ENCODE assay signal across 26 cellular contexts in genomic region chr6:165236326-165236725, GRCh38.
"Had no signal": no experiment of that assay in that cellular context is flagged by ENCODE, and none has a peak within 500 bp of the region (broad histone marks: within the 10 kb centered on the region; RNA-seq: fewer than 3 reads in every experiment).

No MANE protein-coding gene starts in this region.

- H3K4me1 ChIP-seq: stomach, suprapubic skin, testis, thyroid gland, tibial artery, transverse colon, upper lobe of left lung, upper lobe of right lung, uterus, vagina had no signal

- H3K4me3 ChIP-seq: stomach, suprapubic skin, testis, thoracic aorta, thyroid gland, tibial artery, tibial nerve, transverse colon, upper lobe of left lung, upper lobe of right lung, uterus, vagina had no signal

- H3K27me3 ChIP-seq: stomach, suprapubic skin, testis, thyroid gland, tibial artery, tibial nerve, transverse colon, upper lobe of left lung, upper lobe of right lung, uterus, vagina had no signal

- H3K9me3 ChIP-seq: testis, thyroid gland, uterus, vagina had no signal

- DNase-seq: stimulated activated CD4-positive, alpha-beta T cell treated with anti-CD3 and anti-CD28 coated beads, Interleukin-2, amount 100 ng/mL, for 48 hours; stimulated activated CD4-positive, alpha-beta T cell treated with anti-CD3 and anti-CD28 coated beads, Interleukin-4, amount 100 ng/mL, for 1 hour; stimulated activated CD4-positive, alpha-beta T cell treated with anti-CD3 and anti-CD28 coated beads, Interleukin-4, amount 100 ng/mL, for 24 hours; stimulated activated CD8-positive, alpha-beta memory T cell treated with anti-CD3 and anti-CD28 coated beads, Interleukin-4, amount 100 ng/mL, for 48 hours; stimulated activated naive B cell treated with anti-CD40 and anti-IgM and Interleukin-4, amounts not matched to agents 10 μg/mL and 1 μg/mL and 100 μg/mL, for 72 hours; stimulated activated naive CD4-positive, alpha-beta T cell; stimulated activated naive CD4-positive, alpha-beta T cell treated with Interleukin-2 at 50 U/mL for 16 hours; stimulated activated naive CD8-positive, alpha-beta T cell treated with anti-CD3 and anti-CD28 coated beads, Interleukin-15, amount 100 ng/mL, for 72 hours; stimulated activated naive CD8-positive, alpha-beta T cell treated with anti-CD3 and anti-CD28 coated beads, Interleukin-15, Interleukin-2, amounts not matched to agents 100 U/mL and 50 U/mL, for 24 hours; stomach; substantia nigra; testis; thyroid gland; tibial artery; transverse colon; trophoblast cell; upper lobe of left lung; upper lobe of right lung; uterus had no signal

- H3K27ac ChIP-seq: stomach, suprapubic skin, testis, thoracic aorta, thyroid gland, tibial artery, tibial nerve, transverse colon, upper lobe of left lung, upper lobe of right lung, uterus, vagina had no signal

- FAIRE-seq: urothelium cell line had no signal

- ATAC-seq: stimulated activated effector memory CD8-positive, alpha-beta T cell treated with anti-CD3 and anti-CD28 coated beads, Interleukin-12 subunit alpha, Interleukin-12 subunit beta, amount 100 ng/mL, for 72 hours; stimulated activated memory B cell treated with anti-CD40 and anti-IgM and Interleukin-4, amounts not matched to agents 10 μg/mL and 1 μg/mL and 100 μg/mL, for 72 hours; stimulated activated naive B cell treated with anti-CD40 and anti-IgM and Interleukin-4, amounts not matched to agents 10 μg/mL and 1 μg/mL and 100 μg/mL, for 72 hours; stimulated activated naive CD8-positive, alpha-beta T cell treated with anti-CD3 and anti-CD28 coated beads, Interleukin-15, amount 100 ng/mL, for 72 hours; stimulated activated naive CD8-positive, alpha-beta T cell treated with anti-CD3 and anti-CD28 coated beads, Interleukin-15, Interleukin-2, amounts not matched to agents 100 U/mL and 50 U/mL, for 24 hours; upper lobe of right lung had no signal

- H3K36me3 ChIP-seq: stomach, suprapubic skin, thoracic aorta, thyroid gland, tibial artery, tibial nerve, transverse colon, upper lobe of left lung, upper lobe of right lung, uterus, vagina had no signal
